8 cellular contexts compared by ENCODE assay signal in genomic region chr1:15408890-15409399, GRCh38. TPM values are rescaled to one million over a fixed set of nuclear protein-coding genes. Genes with fewer than 3 reads are reported as not detected.
A peak's percentile ranks its signal among the peaks of the same experiment; 100 is the strongest.
DNase-seq lines count a peak whose midpoint lies in the region; ATAC-seq and TF ChIP-seq lines count a peak whose summit lies in the region.

No MANE protein-coding gene starts in this region.

- CTCF ChIA-PET in SK-N-SH (lab: Yijun Ruan, JAX) = interaction anchor here (0.7 to 3.0 kb wide), 3 partner anchors 26 to 86 kb away, joined by 3 to 10 read pairs (median 7); no protein-coding TSS in a partner anchor

- peak overlapping the region; percentile 85; the same call in 1 of the 2 replicates for H2AFZ ChIP-seq in SK-N-SH (ENCODE audit: low read depth)

- no peaks in the 10 kb centered on the region for H3K9me2 ChIP-seq in SK-N-SH

- H3K9ac ChIP-seq in SK-N-SH (peak overlapping the region; percentile 88), iPS-18a (ENCODE audit: low read length) (peak overlapping the region; percentile 72)

- H3K4me3 ChIP-seq in SK-N-SH (ENCODE audit: low read depth in 2 of 2, low read length in 1 of 2) = peak overlapping the region; percentile 84 to 92
- H3K4me3 ChIP-seq in iPS-18a (ENCODE audit: low read length) = peak overlapping the region; percentile 56

- H3K27ac ChIP-seq in SK-N-SH (ENCODE audit: low read depth in 2 of 2, low read length in 1 of 2) (peak overlapping the region in 1 of 2 experiments; percentile 77; a peak in 3 of 4 replicates), iPS-18a (ENCODE audit: low read length) (no peak overlapping the region)

- H3K4me2 ChIP-seq in SK-N-SH = peak overlapping the region; percentile 96

- peaks cover 17% of the 10 kb centered on the region for H3K36me3 Mint-ChIP-seq in activated T-helper 17 cell treated with anti-CD3 and anti-CD28 coated beads, Interleukin-2, amount 50 U/mL, for 72 hours (ENCODE audit: low read depth)
- peaks cover 8 to 13% of the 10 kb centered on the region in 2 donors for H3K36me3 Mint-ChIP-seq in stimulated activated naive B cell treated with anti-CD40 and anti-IgM and Interleukin-4, amounts not matched to agents 10 μg/mL and 1 μg/mL and 100 μg/mL, for 72 hours

- H3K27me3 ChIP-seq in SK-N-SH (ENCODE audit: insufficient read depth) (no peaks in the 10 kb centered on the region), iPS-18a (ENCODE audit: control insufficient read depth, insufficient read depth, low read length) (peaks cover 28% of the 10 kb centered on the region)

- 54% methylated on average over 13 of the region's 14 CpGs for WGBS in SK-N-SH (ENCODE audit: low lambda C conversion rate)

- POLR2A ChIA-PET in SK-N-SH (lab: Yijun Ruan, JAX) = no interaction called here

- ATAC-seq in SK-N-SH treated with all-trans-retinoic acid at 6 μM for 48 hours = no peak
- no peak for ATAC-seq in activated T-helper 17 cell treated with anti-CD3 and anti-CD28 coated beads, Interleukin-2, amount 50 U/mL, for 72 hours (replicated peaks)
- ATAC-seq in stimulated activated naive B cell treated with anti-CD40 and anti-IgM and Interleukin-4, amounts not matched to agents 10 μg/mL and 1 μg/mL and 100 μg/mL, for 72 hours (replicated peaks) = no peak
- no peak for ATAC-seq in HG03469 (IDR thresholded peaks at IDR 0.05; ENCODE audit: unreplicated experiment)
- no peak for ATAC-seq in HG02840 (IDR thresholded peaks at IDR 0.05; ENCODE audit: low FRiP score, unreplicated experiment)

- TF ChIP-seq RAD21 in SK-N-SH (IDR thresholded peaks at IDR 0.05; ENCODE audit: low read length) = no peak

- peaks cover 39% of the 10 kb centered on the region for H3K79me2 ChIP-seq in SK-N-SH (ENCODE audit: insufficient read depth)

- H3K4me1 ChIP-seq in SK-N-SH (ENCODE audit: control insufficient read depth in 1 of 2, insufficient read depth in 2 of 2, low read depth in 1 of 2, low read length in 1 of 2) (peaks cover 30 to 36% of the 10 kb centered on the region in 2 experiments; a peak in 3 of 4 replicates), iPS-18a (ENCODE audit: control insufficient read depth, low read depth, low read length) (peaks cover 4% of the 10 kb centered on the region)

- peaks cover 27% of the 10 kb centered on the region for H4K20me1 ChIP-seq in SK-N-SH (ENCODE audit: insufficient read depth)

- H3K36me3 ChIP-seq in SK-N-SH (replicated peaks in 1 of 2; ENCODE audit: control insufficient read depth in 1 of 2, insufficient read depth in 2 of 2, low read length in 1 of 2) (no peaks in the 10 kb centered on the region), iPS-18a (ENCODE audit: control insufficient read depth, low read depth, low read length) (no peaks in the 10 kb centered on the region)

- TF ChIP-seq CTCF in SK-N-SH (IDR thresholded peaks at IDR 0.05) = no peak

- H3K4me3 Mint-ChIP-seq in activated T-helper 17 cell treated with anti-CD3 and anti-CD28 coated beads, Interleukin-2, amount 50 U/mL, for 72 hours = peak overlapping the region; percentile 95
- H3K4me3 Mint-ChIP-seq in stimulated activated naive B cell treated with anti-CD40 and anti-IgM and Interleukin-4, amounts not matched to agents 10 μg/mL and 1 μg/mL and 100 μg/mL, for 72 hours = peak overlapping the region; percentile 90 to 94

- H3K4me1 Mint-ChIP-seq in activated T-helper 17 cell treated with anti-CD3 and anti-CD28 coated beads, Interleukin-2, amount 50 U/mL, for 72 hours = peaks cover 15% of the 10 kb centered on the region
- H3K4me1 Mint-ChIP-seq in stimulated activated naive B cell treated with anti-CD40 and anti-IgM and Interleukin-4, amounts not matched to agents 10 μg/mL and 1 μg/mL and 100 μg/mL, for 72 hours = peaks cover 32 to 43% of the 10 kb centered on the region in 2 donors

- TF ChIP-seq EP300 in SK-N-SH (IDR thresholded peaks at IDR 0.05; ENCODE audit: borderline replicate concordance in 1 of 2, low read depth in 1 of 2, low read length in 1 of 2) = no peak

- DNase-seq in SK-N-SH = no peak
- DNase-seq in stimulated activated naive B cell treated with anti-CD40 and anti-IgM and Interleukin-4, amounts not matched to agents 10 μg/mL and 1 μg/mL and 100 μg/mL, for 72 hours = no peak
- no peak for DNase-seq in SHP77 (lab: John Stamatoyannopoulos, UW)

- H3K9me3 ChIP-seq in SK-N-SH = no peaks in the 10 kb centered on the region
- no peaks in the 10 kb centered on the region for H3K9me3 ChIP-seq in iPS-18a (ENCODE audit: control insufficient read depth, low read depth, low read length)

- H3K9me3 Mint-ChIP-seq in activated T-helper 17 cell treated with anti-CD3 and anti-CD28 coated beads, Interleukin-2, amount 50 U/mL, for 72 hours = no peaks in the 10 kb centered on the region
- H3K9me3 Mint-ChIP-seq in stimulated activated naive B cell treated with anti-CD40 and anti-IgM and Interleukin-4, amounts not matched to agents 10 μg/mL and 1 μg/mL and 100 μg/mL, for 72 hours = no peaks in the 10 kb centered on the region

- no peaks in the 10 kb centered on the region for H3K27me3 Mint-ChIP-seq in activated T-helper 17 cell treated with anti-CD3 and anti-CD28 coated beads, Interleukin-2, amount 50 U/mL, for 72 hours
- H3K27me3 Mint-ChIP-seq in stimulated activated naive B cell treated with anti-CD40 and anti-IgM and Interleukin-4, amounts not matched to agents 10 μg/mL and 1 μg/mL and 100 μg/mL, for 72 hours = peaks cover 8 to 12% of the 10 kb centered on the region in 2 donors

- H3K27ac Mint-ChIP-seq in activated T-helper 17 cell treated with anti-CD3 and anti-CD28 coated beads, Interleukin-2, amount 50 U/mL, for 72 hours = peak overlapping the region; percentile 73
- H3K27ac Mint-ChIP-seq in stimulated activated naive B cell treated with anti-CD40 and anti-IgM and Interleukin-4, amounts not matched to agents 10 μg/mL and 1 μg/mL and 100 μg/mL, for 72 hours = peak overlapping the region; percentile 91

- H3F3A ChIP-seq in SK-N-SH (replicated peaks; ENCODE audit: insufficient read depth) = peaks cover 20% of the 10 kb centered on the region

TF ChIP-seq in SK-N-SH, 30 proteins besides CTCF, POLR2A, EP300 and RAD21:
- no peak for TF ChIP-seq FOXM1 (IDR thresholded peaks at IDR 0.05; ENCODE audit: low read depth)
- TF ChIP-seq NRF1 (IDR thresholded peaks at IDR 0.05; ENCODE audit: low read depth, low read length) = no peak
- no peak for TF ChIP-seq GATA2 (CRISPR knock-in tag; IDR thresholded peaks at IDR 0.05)
- no peak for TF ChIP-seq TAF1 (IDR thresholded peaks at IDR 0.05; ENCODE audit: borderline replicate concordance, low read depth, low read length)
- no peak for TF ChIP-seq RXRA (IDR thresholded peaks at IDR 0.05; ENCODE audit: borderline replicate concordance, low read depth)
- TF ChIP-seq RFX5 (IDR thresholded peaks at IDR 0.05; ENCODE audit: low read length) = no peak
- TF ChIP-seq IRF3 (IDR thresholded peaks at IDR 0.05; ENCODE audit: low read depth, low read length) = no peak
- no peak for TF ChIP-seq RCOR1 (IDR thresholded peaks at IDR 0.05; ENCODE audit: low read length)
- no peak for TF ChIP-seq FOXJ3 (CRISPR knock-in tag; IDR thresholded peaks at IDR 0.05)

TF ChIP-seq in SK-N-SH treated with all-trans-retinoic acid at 6 μM for 48 hours, 23 proteins besides CTCF, POLR2A, EP300 and RAD21:
- TF ChIP-seq ARNTL (CRISPR knock-in tag; IDR thresholded peaks at IDR 0.05; ENCODE audit: borderline replicate concordance, low read depth) (no peak), SNAI2 (CRISPR knock-in tag; IDR thresholded peaks at IDR 0.05) (no peak), TOX (CRISPR knock-in tag; IDR thresholded peaks at IDR 0.05; ENCODE audit: borderline replicate concordance) (no peak), CREB5 (CRISPR knock-in tag; IDR thresholded peaks at IDR 0.05; ENCODE audit: low read depth) (no peak)

RNA-seq across cellular contexts. Expression of gene EFHD2, which starts 0.7 kb away (rescaled TPM):
- 45.1 and 59.8 TPM in 2 replicates for polyA plus RNA-seq in SK-N-SH (2012; rRNA removed)
- 36.4 and 48.6 TPM in 2 replicates for polyA plus RNA-seq in SK-N-SH (2012; cell fraction: cytosol; rRNA removed)
- 55.1 and 74.5 TPM in 2 replicates for polyA plus RNA-seq in SK-N-SH (2012; cell fraction: nucleus; rRNA removed)
- 10 to 100 TPM; 44.6 to 90.4 TPM for total RNA-seq in activated T-helper 17 cell treated with anti-CD3 and anti-CD28 coated beads, Interleukin-2, amount 50 U/mL, for 72 hours

RNA-seq across cellular contexts. Expression of gene CTRC, which starts 29.3 kb away (rescaled TPM):
- 0.26 and 0.67 TPM in 2 replicates for polyA plus RNA-seq in SK-N-SH (2012; rRNA removed)
- polyA plus RNA-seq in SK-N-SH (2012; cell fraction: cytosol; rRNA removed) = 0.08 TPM in 1 of 2 replicates, not detected in the other
- 5.1 and 5.6 TPM in 2 replicates for polyA plus RNA-seq in SK-N-SH (2012; cell fraction: nucleus; rRNA removed)
- not detected for total RNA-seq in activated T-helper 17 cell treated with anti-CD3 and anti-CD28 coated beads, Interleukin-2, amount 50 U/mL, for 72 hours

RNA-seq across cellular contexts. Expression of gene CELA2A, which starts 47.6 kb away (rescaled TPM):
- polyA plus RNA-seq in SK-N-SH (2012; rRNA removed) = not detected in 2 replicates
- not detected in 2 replicates for polyA plus RNA-seq in SK-N-SH (2012; cell fraction: cytosol; rRNA removed)
- polyA plus RNA-seq in SK-N-SH (2012; cell fraction: nucleus; rRNA removed) = not detected in 2 replicates
- not detected for total RNA-seq in activated T-helper 17 cell treated with anti-CD3 and anti-CD28 coated beads, Interleukin-2, amount 50 U/mL, for 72 hours
